8 cellular contexts compared by ENCODE assay signal in the genomic region with DNA sequence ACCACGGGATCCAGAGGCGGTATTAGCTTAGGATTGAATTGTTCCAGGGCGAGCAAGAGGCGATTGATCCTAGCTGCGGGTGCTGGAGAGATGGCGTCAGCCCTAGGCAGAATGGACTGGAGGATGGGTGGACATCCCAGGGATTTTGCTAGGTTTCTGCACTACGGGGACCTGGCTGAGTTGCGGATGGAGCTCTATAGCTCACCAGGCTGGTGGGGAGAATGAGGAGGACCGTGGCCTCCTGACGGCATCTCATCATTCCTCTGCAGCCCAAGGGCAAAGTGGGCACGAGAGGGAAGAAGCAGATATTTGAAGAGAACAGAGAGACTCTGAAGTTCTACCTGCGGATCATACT. TPM values are rescaled to one million over a fixed set of nuclear protein-coding genes. Genes with fewer than 3 reads are reported as not detected.
DNase-seq lines count a peak whose midpoint lies in the region; ATAC-seq and TF ChIP-seq lines count a peak whose summit lies in the region.

No MANE protein-coding gene starts in this region.

- H3K9me3 ChIP-seq in sigmoid colon, result no peaks in the 10 kb centered on the region

- peaks cover 0 to 26% (median 21%) of the 10 kb centered on the region in 4 donors for H3K4me1 ChIP-seq in sigmoid colon

- H3K27me3 ChIP-seq in sigmoid colon, result no peaks in the 10 kb centered on the region

- H3K4me3 ChIP-seq in GM12864 (ENCODE audit: low read depth, low read length) (peak overlapping the region; percentile 89), foreskin fibroblast (ENCODE audit: low read depth in 1 of 2, low read length in 2 of 2) (peak overlapping the region; percentile 100), sigmoid colon (peak overlapping the region; percentile 86 to 99 (median 90))

- no peak for TF ChIP-seq POLR2A in sigmoid colon (IDR thresholded peaks at IDR 0.05)

- CTCF ChIA-PET in GM10248 (lab: Yijun Ruan, JAX), result interaction anchor here (1.0 to 4.3 kb wide), 11 partner anchors 11 to 274 kb away, joined by 4 to 22 read pairs (median 8); partner anchors contain the start of genes ELMO3 and FHOD1

- no peak for TF ChIP-seq EP300 in sigmoid colon (IDR thresholded peaks at IDR 0.05)

- peak overlapping the region; percentile 66; the same call in 1 of the 2 replicates for H3K27ac ChIP-seq in VCaP
- H3K27ac ChIP-seq in sigmoid colon, result peak overlapping the region; percentile 81 to 85 (median 83)

- H3K36me3 ChIP-seq in sigmoid colon, result peaks cover 12 to 42% (median 37%) of the 10 kb centered on the region in 4 donors

- WGBS in sigmoid colon, 2 donors, result 9 to 16% methylated on average over 12 of the region's 12 CpGs

- ATAC-seq in GM18858 (IDR thresholded peaks at IDR 0.05; ENCODE audit: unreplicated experiment), result no peak

- no peak for DNase-seq in GM12864 (ENCODE audit: low read depth)
- DNase-seq in foreskin fibroblast, result no peak
- no peak for DNase-seq in sigmoid colon
- DNase-seq in NCI-H82 (lab: John Stamatoyannopoulos, UW), result no peak
- DNase-seq in GM10248 (ENCODE audit: extremely low spot score), result no peak
- DNase-seq in DMS79 (lab: John Stamatoyannopoulos, UW), result no peak

- intact Hi-C loops in sigmoid colon (cut with DNase I), result loop anchor here (1.0 to 5.0 kb wide), 3 partner anchors 20 to 620 kb away; partner anchors contain the start of genes CENPT, E2F4, FHOD1 and NUTF2

- TF ChIP-seq CTCF in GM12864 (IDR thresholded peaks at IDR 0.05; ENCODE audit: low read depth, low read length, missing control alignments) (no peak), VCaP (conservative IDR thresholded peaks at IDR 0.05) (no peak), foreskin fibroblast (IDR thresholded peaks at IDR 0.05; ENCODE audit: low read depth, low read length) (no peak), sigmoid colon (IDR thresholded peaks at IDR 0.05) (no peak), GM10248 (IDR thresholded peaks at IDR 0.05; ENCODE audit: control extremely low read depth, extremely low read depth, low read depth, missing control alignments) (no peak)

- POLR2A ChIA-PET in GM10248 (lab: Yijun Ruan, JAX), result interaction anchor here (0.7 to 1.5 kb wide), 5 partner anchors 9 to 75 kb away, joined by 3 to 9 read pairs (median 7); partner anchors contain the start of gene FHOD1

RNA-seq across cellular contexts. Expression of gene TMEM208, which starts 0.6 kb away (rescaled TPM):
- total RNA-seq in sigmoid colon, result 10 to 100 TPM; 15.3 to 31.4 (median 24.2) TPM
- polyA plus RNA-seq in sigmoid colon, result 100 to 1,000 TPM in 1 of 3 donors, 10 to 100 TPM in 2; 33.0 to 109 (median 36.5) TPM

RNA-seq across cellular contexts. Expression of gene FHOD1, which starts 19.7 kb away (rescaled TPM):
- 10 to 100 TPM in 2 of 4 donors, 1 to 10 TPM in 2; 6.7 to 17.1 (median 11.5) TPM for total RNA-seq in sigmoid colon
- 10 to 100 TPM in 1 of 3 donors, 1 to 10 TPM in 2; 4.8 to 25.2 (median 5.5) TPM for polyA plus RNA-seq in sigmoid colon

RNA-seq across cellular contexts. Expression of gene SLC9A5, which starts 21.2 kb away (rescaled TPM):
- 1 to 10 TPM in 2 of 4 donors, under 1 TPM in 1, not detected in 1; 0.68 to 6.1 (median 1.1) TPM for total RNA-seq in sigmoid colon
- polyA plus RNA-seq in sigmoid colon, result under 1 TPM in 2 of 3 donors, not detected in 1; 0.46 to 0.99 TPM

RNA-seq across cellular contexts. Expression of gene ELMO3, which starts 28.6 kb away (rescaled TPM):
- 1 to 10 TPM in 2 of 4 donors, under 1 TPM in 2; 0.14 to 1.7 (median 1.1) TPM for total RNA-seq in sigmoid colon
- 10 to 100 TPM; 31.8 to 41.8 (median 35.1) TPM for polyA plus RNA-seq in sigmoid colon

RNA-seq across cellular contexts. Expression of gene E2F4, which starts 35.6 kb away (rescaled TPM):
- total RNA-seq in sigmoid colon, result 10 to 100 TPM; 59.9 to 85.9 (median 76.0) TPM
- polyA plus RNA-seq in sigmoid colon, result 10 to 100 TPM; 40.0 to 71.0 (median 51.7) TPM
